ENCODE assay signal across 1 cellular context in genomic region chr15:90716976-90717821, GRCh38.
TF ChIP-seq lines count a peak whose summit lies in the region.

TSS of gene BLM (plus strand) at chr15:90717346. CDS start at chr15:90747393, 30,047 bp downstream.

TF ChIP-seq in HepG2, 621 proteins besides CTCF, POLR2A, EP300 and RAD21 (continued from another document and continues in another):
- no peak for TF ChIP-seq AKNA (CRISPR knock-in tag; IDR thresholded peaks at IDR 0.05; ENCODE audit: borderline replicate concordance)
- 0 out of 2 replicates have a peak, but pooled peaks have one; percentile 60 for TF ChIP-seq PCBP1 (IDR thresholded peaks at IDR 0.05; ENCODE audit: borderline replicate concordance, low read depth, low read length)
- 0 out of 2 replicates have a peak, but pooled peaks have one; percentile 21 for TF ChIP-seq REXO4 (CRISPR knock-in tag; IDR thresholded peaks at IDR 0.05; ENCODE audit: borderline replicate concordance)
- TF ChIP-seq HNRNPLL (IDR thresholded peaks at IDR 0.05; ENCODE audit: low read depth, low read length, poor library complexity, severe bottlenecking) = peak; percentile 89
- TF ChIP-seq RBM39 (IDR thresholded peaks at IDR 0.05; ENCODE audit: low read depth, low read length, poor library complexity, severe bottlenecking) = no peak
- TF ChIP-seq ZNF781 (CRISPR knock-in tag; IDR thresholded peaks at IDR 0.05; ENCODE audit: borderline replicate concordance, not compliant biosample characterization) = no peak
- TF ChIP-seq RAD51 (IDR thresholded peaks at IDR 0.05; ENCODE audit: borderline replicate concordance) = peak; percentile 47; the same call in 1 of the 2 replicates
- TF ChIP-seq HOXA5 (CRISPR knock-in tag; IDR thresholded peaks at IDR 0.05) = peak; percentile 74; the same call in 1 of the 2 replicates
- TF ChIP-seq ZMYM3 (CRISPR knock-in tag; IDR thresholded peaks at IDR 0.05) = no peak
- TF ChIP-seq IRF9 (CRISPR knock-in tag; IDR thresholded peaks at IDR 0.05; ENCODE audit: borderline replicate concordance) = no peak; the same call in 1 of the 2 replicates
- no peak for TF ChIP-seq ZNF496 (CRISPR knock-in tag; IDR thresholded peaks at IDR 0.05; ENCODE audit: insufficient replicate concordance)
- peak; percentile 57; the same call in 1 of the 2 replicates for TF ChIP-seq ZNF607 (CRISPR knock-in tag; IDR thresholded peaks at IDR 0.05; ENCODE audit: borderline replicate concordance)
- 0 out of 2 replicates have a peak, but pooled peaks have one; percentile 53 for TF ChIP-seq ARHGAP35 (CRISPR knock-in tag; IDR thresholded peaks at IDR 0.05; ENCODE audit: borderline replicate concordance)
- TF ChIP-seq BCLAF1 (IDR thresholded peaks at IDR 0.05) = no peak
- peak; percentile 92 for TF ChIP-seq THYN1 (CRISPR knock-in tag; IDR thresholded peaks at IDR 0.05; ENCODE audit: borderline replicate concordance, low read depth)
- no peak for TF ChIP-seq MAZ (IDR thresholded peaks at IDR 0.05; ENCODE audit: borderline replicate concordance, low read depth, low read length)
- TF ChIP-seq MAZ (CRISPR knock-in tag; IDR thresholded peaks at IDR 0.05; ENCODE audit: low read depth) = peak; percentile 57; the same call in 1 of the 2 replicates
- TF ChIP-seq ATM (IDR thresholded peaks at IDR 0.05; ENCODE audit: borderline replicate concordance) = no peak
- peak; percentile 90 for TF ChIP-seq GATAD1 (CRISPR knock-in tag; IDR thresholded peaks at IDR 0.05)
- peak; percentile 64; the same call in 1 of the 2 replicates for TF ChIP-seq ZNF547 (CRISPR knock-in tag; IDR thresholded peaks at IDR 0.05)
- TF ChIP-seq ZNF629 (CRISPR knock-in tag; conservative IDR thresholded peaks at IDR 0.05) = no peak
- 0 out of 2 replicates have a peak, but pooled peaks have one; percentile 69 for TF ChIP-seq CC2D1A (CRISPR knock-in tag; IDR thresholded peaks at IDR 0.05)
- no peak for TF ChIP-seq ARID5B (CRISPR knock-in tag; IDR thresholded peaks at IDR 0.05)
- TF ChIP-seq NFAT5 (CRISPR knock-in tag; IDR thresholded peaks at IDR 0.05) = peak; percentile 58; the same call in 1 of the 2 replicates
- no peak for TF ChIP-seq ZNF20 (CRISPR knock-in tag; IDR thresholded peaks at IDR 0.05)
- TF ChIP-seq NR0B2 (CRISPR knock-in tag; IDR thresholded peaks at IDR 0.05) = no peak; the same call in 1 of the 2 replicates
- TF ChIP-seq FOXK2 (IDR thresholded peaks at IDR 0.05) = no peak
- TF ChIP-seq ATF6 (CRISPR knock-in tag; conservative IDR thresholded peaks at IDR 0.05) = no peak
- TF ChIP-seq ZKSCAN1 (IDR thresholded peaks at IDR 0.05; ENCODE audit: low read length) = no peak
